15 cellular contexts compared by ENCODE assay signal in the genomic region with DNA sequence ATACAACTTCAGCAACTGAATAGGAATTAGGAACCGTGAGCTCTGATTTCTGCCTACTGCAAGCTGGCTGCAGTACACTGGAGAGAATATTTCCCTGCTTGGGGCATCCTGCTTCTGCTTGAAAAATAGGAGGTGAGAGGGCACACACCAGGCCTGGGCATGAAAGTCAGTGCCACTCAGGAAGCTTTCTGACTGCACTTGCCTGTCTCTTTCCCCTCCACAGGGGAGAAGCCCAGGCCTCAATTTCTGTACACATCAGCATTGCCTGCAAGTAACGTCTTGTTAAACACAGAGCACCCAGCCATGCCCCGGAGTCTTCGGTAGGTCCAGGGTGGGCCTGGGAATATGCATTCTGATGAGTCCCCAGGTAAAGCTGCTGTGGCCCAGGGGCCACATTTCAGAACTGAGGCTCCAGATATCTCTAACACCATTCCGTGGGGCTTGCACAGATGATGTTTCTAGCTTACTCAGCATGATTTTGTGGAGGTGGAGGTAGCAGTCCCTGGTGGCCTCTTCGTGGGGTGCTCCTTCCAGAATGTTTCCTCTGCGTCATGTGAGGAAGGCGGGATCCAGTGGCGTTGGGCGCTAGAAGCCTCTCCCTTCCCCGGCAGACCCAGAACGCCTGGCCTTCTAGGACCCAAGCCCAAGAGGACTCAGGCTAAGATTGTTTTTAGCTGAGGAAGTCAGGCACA.
DNase-seq lines count a peak whose midpoint lies in the region; ATAC-seq, FAIRE-seq and TF ChIP-seq lines count a peak whose summit lies in the region.
"Had no signal": no experiment of that assay in that cellular context is flagged by ENCODE, and none has a peak within 500 bp of the region (broad histone marks: within the 10 kb centered on the region; RNA-seq: fewer than 3 reads in every experiment).

No MANE protein-coding gene starts in this region.

- no peak for TF ChIP-seq RAD21 in A549 (conservative IDR thresholded peaks at IDR 0.05 in 1 of 2, IDR thresholded peaks at IDR 0.05 in 1 of 2)

- H3K9me3 ChIP-seq in A549 = no peaks in the 10 kb centered on the region
- no peaks in the 10 kb centered on the region for H3K9me3 ChIP-seq in esophagus muscularis mucosa
- no peaks in the 10 kb centered on the region for H3K9me3 ChIP-seq in parathyroid adenoma (ENCODE audit: control insufficient read depth, low read length)
- H3K9me3 ChIP-seq: heart left ventricle, transverse colon had no signal

- H3K4me2 ChIP-seq in A549 = no peak overlapping the region
- no peak overlapping the region for H3K4me2 ChIP-seq in parathyroid adenoma (ENCODE audit: low read length)

- TF ChIP-seq EP300 in A549 (IDR thresholded peaks at IDR 0.05) (no peak), esophagus muscularis mucosa (IDR thresholded peaks at IDR 0.05) (no peak)

- H3K79me2 ChIP-seq in parathyroid adenoma = no peaks in the 10 kb centered on the region

- intact Hi-C loops in esophagus muscularis mucosa (cut with DNase I) = no loop called here

- TF ChIP-seq CTCF in A549 (IDR thresholded peaks at IDR 0.05) (no peak), esophagus muscularis mucosa (IDR thresholded peaks at IDR 0.05) (no peak), parathyroid adenoma (IDR thresholded peaks at IDR 0.05) (no peak)

- FAIRE-seq in A549 (lab: Jason Lieb, UNC) = no peak

- H3K9ac ChIP-seq in parathyroid adenoma = no peak overlapping the region

- H3K27me3 ChIP-seq in esophagus muscularis mucosa (no peaks in the 10 kb centered on the region), parathyroid adenoma (ENCODE audit: control insufficient read depth, insufficient read depth, low read length) (no peaks in the 10 kb centered on the region)
- H3K27me3 ChIP-seq: heart left ventricle, transverse colon had no signal

- CTCF ChIA-PET in A549 (lab: Yijun Ruan, JAX) = interaction anchor here (0.9 to 1.8 kb wide), 7 partner anchors 10 to 170 kb away, joined by 3 to 7 read pairs (median 4); no protein-coding TSS in a partner anchor

- DNase-seq in A549 (ENCODE audit: low read depth in 1 of 2, low spot score in 1 of 2) (no peak), NCI-H2107 (lab: John Stamatoyannopoulos, UW) (peak; percentile 40), esophagus muscularis mucosa (ENCODE audit: extremely low spot score) (no peak), GOT3 (lab: John Stamatoyannopoulos, UW) (no peak)
- no peak for DNase-seq in stimulated activated naive CD8-positive, alpha-beta T cell treated with anti-CD3 and anti-CD28 coated beads, Interleukin-15, Interleukin-2, amounts not matched to agents 100 U/mL and 50 U/mL, for 24 hours
- DNase-seq: CD8-positive, alpha-beta memory T cell; central memory CD4-positive, alpha-beta T cell; DND-41; naive thymus-derived CD8-positive, alpha-beta T cell; stimulated activated CD4-positive, alpha-beta T cell treated with anti-CD3 and anti-CD28 coated beads, Interleukin-15, amount 100 ng/mL, for 24 hours; transverse colon had no signal

- no peak overlapping the region for H3K4me3 ChIP-seq in A549
- no peak overlapping the region for H3K4me3 ChIP-seq in esophagus muscularis mucosa
- no peak overlapping the region for H3K4me3 ChIP-seq in parathyroid adenoma (ENCODE audit: low read depth, low read length)
- H3K4me3 ChIP-seq: heart left ventricle, transverse colon had no signal

- WGBS in A549 (ENCODE audit: missing lambda C conversion rate) = 96% methylated on average over 5 of the region's 12 CpGs
- 58% methylated on average over 6 of the region's 12 CpGs for WGBS in esophagus muscularis mucosa

- TF ChIP-seq POLR2A in A549 (IDR thresholded peaks at IDR 0.05; ENCODE audit: low read length) (no peak), esophagus muscularis mucosa (IDR thresholded peaks at IDR 0.05; ENCODE audit: low read depth) (no peak)

- H3K27ac ChIP-seq in A549 (0 out of 6 replicates have a peak overlapping the region, but pooled peaks of 1 of the 2 experiments have one; percentile 26), esophagus muscularis mucosa (replicated peaks in 1 of 4) (peak overlapping the region; percentile 57 to 62 (median 60)), parathyroid adenoma (no peak overlapping the region)
- H3K27ac ChIP-seq: transverse colon had no signal

- ATAC-seq in A549 (no peak), GM18498 (IDR thresholded peaks at IDR 0.05; ENCODE audit: unreplicated experiment) (no peak)
- ATAC-seq in stimulated activated naive CD8-positive, alpha-beta T cell treated with anti-CD3 and anti-CD28 coated beads, Interleukin-15, Interleukin-2, amounts not matched to agents 100 U/mL and 50 U/mL, for 24 hours = no peak
- ATAC-seq: naive thymus-derived CD8-positive, alpha-beta T cell; stimulated activated memory B cell treated with anti-CD40 and anti-IgM and Interleukin-4, amounts not matched to agents 10 μg/mL and 1 μg/mL and 100 μg/mL, for 72 hours had no signal

- peaks cover 15% of the 10 kb centered on the region; the same call in 2 of the 3 replicates for H3K4me1 ChIP-seq in A549
- peaks cover 5 to 35% (median 31%) of the 10 kb centered on the region in 4 donors for H3K4me1 ChIP-seq in esophagus muscularis mucosa
- H3K4me1 ChIP-seq in parathyroid adenoma = no peaks in the 10 kb centered on the region
- H3K4me1 ChIP-seq: transverse colon had no signal

- H3K36me3 ChIP-seq in esophagus muscularis mucosa (no peaks in the 10 kb centered on the region), parathyroid adenoma (ENCODE audit: control insufficient read depth, insufficient read depth, low read length) (no peaks in the 10 kb centered on the region)
- H3K36me3 ChIP-seq: heart left ventricle, transverse colon had no signal

- peak overlapping the region; percentile 34 for H2AFZ ChIP-seq in parathyroid adenoma

- POLR2A ChIA-PET in A549 (lab: Yijun Ruan, JAX) = no interaction called here

TF ChIP-seq in A549, 52 proteins besides CTCF, POLR2A, EP300 and RAD21:
- TF ChIP-seq MAFK (IDR thresholded peaks at IDR 0.05; ENCODE audit: partially characterized antibody) = peak; percentile 66
- TF ChIP-seq USF2 (IDR thresholded peaks at IDR 0.05) = no peak
